9 cellular contexts compared by ENCODE assay signal in the genomic region with DNA sequence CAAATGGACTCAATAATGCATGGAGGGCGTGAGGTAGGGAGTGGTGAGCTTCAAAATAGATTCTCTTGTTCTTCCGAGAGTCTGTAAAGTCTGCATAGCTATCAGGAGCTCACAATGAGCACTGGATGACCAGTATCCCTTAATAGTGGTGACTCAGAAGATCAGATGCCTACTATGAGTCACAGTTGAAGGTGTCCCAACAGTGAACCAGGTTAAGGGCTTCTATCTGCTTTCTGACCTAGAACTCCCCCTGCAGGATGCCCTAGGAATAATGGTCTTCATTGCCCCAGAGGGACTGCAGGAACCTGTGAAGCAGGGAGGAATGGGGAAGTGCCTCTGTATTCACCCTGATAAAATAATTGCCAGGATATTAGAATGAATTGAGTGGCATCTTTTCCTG. TPM values are rescaled to one million over a fixed set of nuclear protein-coding genes. Genes with fewer than 3 reads are reported as not detected.
DNase-seq lines count a peak whose midpoint lies in the region; ATAC-seq, FAIRE-seq and TF ChIP-seq lines count a peak whose summit lies in the region.
"Had no signal": no experiment of that assay in that cellular context is flagged by ENCODE, and none has a peak within 500 bp of the region (broad histone marks: within the 10 kb centered on the region; RNA-seq: fewer than 3 reads in every experiment).

No MANE protein-coding gene starts in this region.

- peak; percentile 41 for FAIRE-seq in RCC 7860 (lab: Jason Lieb, UNC)

- TF ChIP-seq POLR2A in gastrocnemius medialis (IDR thresholded peaks at IDR 0.05), result no peak

- H3F3A ChIP-seq in GM23248 (ENCODE audit: insufficient read depth), result no peaks in the 10 kb centered on the region

- no peaks in the 10 kb centered on the region for H3K4me1 ChIP-seq in GM23248 (ENCODE audit: insufficient read depth)
- no peaks in the 10 kb centered on the region for H3K4me1 ChIP-seq in hepatocyte (ENCODE audit: insufficient read depth)
- no peaks in the 10 kb centered on the region for H3K4me1 ChIP-seq in gastrocnemius medialis

- H3K79me2 ChIP-seq in GM23248 (ENCODE audit: insufficient read depth), result no peaks in the 10 kb centered on the region
- no peaks in the 10 kb centered on the region for H3K79me2 ChIP-seq in hepatocyte

- H4K20me1 ChIP-seq in GM23248 (ENCODE audit: insufficient read depth) (no peaks in the 10 kb centered on the region), hepatocyte (ENCODE audit: insufficient read depth, poor library complexity, severe bottlenecking) (no peaks in the 10 kb centered on the region)

- H3K9me3 ChIP-seq in GM23248 (ENCODE audit: low read depth) (no peaks in the 10 kb centered on the region), hepatocyte (ENCODE audit: low read depth) (no peaks in the 10 kb centered on the region), gastrocnemius medialis (no peaks in the 10 kb centered on the region)

- DNase-seq in CD1c-positive myeloid dendritic cell (ENCODE audit: extremely low spot score) (peak; percentile 7), GM23248 (peak; percentile 22), RCC 7860 (ENCODE audit: low spot score) (peak; percentile 37), hepatocyte (ENCODE audit: low spot score) (peak; percentile 30), NCI-H1694 (lab: John Stamatoyannopoulos, UW) (no peak), NCI-H1930 (lab: John Stamatoyannopoulos, UW) (no peak), gastrocnemius medialis (no peak)
- DNase-seq: GDM1 had no signal

- no peaks in the 10 kb centered on the region for H3K27me3 ChIP-seq in GM23248 (replicated peaks; ENCODE audit: insufficient read depth)
- no peaks in the 10 kb centered on the region for H3K27me3 ChIP-seq in hepatocyte
- peaks cover 0 to 7% (median 0%) of the 10 kb centered on the region in 3 donors for H3K27me3 ChIP-seq in gastrocnemius medialis

- H3K36me3 ChIP-seq in GM23248 (ENCODE audit: low read depth), result no peaks in the 10 kb centered on the region
- no peaks in the 10 kb centered on the region for H3K36me3 ChIP-seq in hepatocyte (replicated peaks; ENCODE audit: insufficient read depth, low read depth)
- no peaks in the 10 kb centered on the region for H3K36me3 ChIP-seq in gastrocnemius medialis

- H3K4me3 ChIP-seq in GM23248 (no peak overlapping the region), hepatocyte (no peak overlapping the region), gastrocnemius medialis (no peak overlapping the region)

- H2AFZ ChIP-seq in GM23248 (no peak overlapping the region), hepatocyte (no peak overlapping the region)

- H3K27ac ChIP-seq in GM23248 (no peak overlapping the region), hepatocyte (no peak overlapping the region), gastrocnemius medialis (no peak overlapping the region)

- TF ChIP-seq CTCF in hepatocyte (IDR thresholded peaks at IDR 0.05; ENCODE audit: poor library complexity), result peak; percentile 8
- TF ChIP-seq CTCF in gastrocnemius medialis (IDR thresholded peaks at IDR 0.05 in 4 of 5, conservative IDR thresholded peaks at IDR 0.05 in 1 of 5), result no peak

- in situ Hi-C loops in GM23248 (cut with MboI), result no loop called here
- in situ Hi-C loops in gastrocnemius medialis (cut with MboI; ENCODE audit: low sequenced_read_pairs in 4 of 4), result no loop called here

- no peak overlapping the region for H3K4me2 ChIP-seq in GM23248 (ENCODE audit: unreplicated experiment)
- H3K4me2 ChIP-seq in hepatocyte, result no peak overlapping the region

- ATAC-seq in HG02798 (IDR thresholded peaks at IDR 0.05; ENCODE audit: poor library complexity, unreplicated experiment) (no peak), gastrocnemius medialis (no peak)

- no peak overlapping the region for H3K9ac ChIP-seq in GM23248

- intact Hi-C loops in gastrocnemius medialis (cut with DNase I; ENCODE audit: low total_unique reads), result no loop called here

- H3K9me2 ChIP-seq in GM23248 (ENCODE audit: insufficient read depth) (no peaks in the 10 kb centered on the region), hepatocyte (replicated peaks; ENCODE audit: insufficient read depth) (no peaks in the 10 kb centered on the region)

- WGBS in GM23248 (ENCODE audit: low coverage in 1 of 2, low lambda C conversion rate in 2 of 2, missing lambda C conversion rate in 2 of 2), 2 experiments, result 33 to 40% methylated on average over 2 of the region's 2 CpGs
- 57% methylated on average over 2 of the region's 2 CpGs for WGBS in hepatocyte (ENCODE audit: low lambda C conversion rate, missing lambda C conversion rate)

RNA-seq across cellular contexts. Expression of a gene that starts 22.1 kb away (rescaled TPM):
- total RNA-seq in GM23248 (2014; rRNA removed; shearing (Covaris generic)), result not detected in 2 replicates
- polyA plus RNA-seq in GM23248 (2016; fragmentation: Nextera tagmentation; extraction: Ambion mirVana), result not detected in 2 replicates
- 0.36 and 0.40 TPM in 2 replicates for total RNA-seq in hepatocyte
- polyA plus RNA-seq in hepatocyte, result not detected in 2 replicates
- total RNA-seq in gastrocnemius medialis, result not detected

Comparison
In these comparisons a context has a peak if more than half of its experiments do, and no peak if none do; other contexts are left out.
1. DNase-seq: peak in CD1c-positive myeloid dendritic cell (single experiment), GM23248 (single experiment), RCC 7860 (single experiment) and hepatocyte (single experiment); none in NCI-H1694 (single experiment), NCI-H1930 (0 of 2) and gastrocnemius medialis (0 of 2).